Comparison of ENCODE assay signal across 9 cellular contexts in the genomic region with DNA sequence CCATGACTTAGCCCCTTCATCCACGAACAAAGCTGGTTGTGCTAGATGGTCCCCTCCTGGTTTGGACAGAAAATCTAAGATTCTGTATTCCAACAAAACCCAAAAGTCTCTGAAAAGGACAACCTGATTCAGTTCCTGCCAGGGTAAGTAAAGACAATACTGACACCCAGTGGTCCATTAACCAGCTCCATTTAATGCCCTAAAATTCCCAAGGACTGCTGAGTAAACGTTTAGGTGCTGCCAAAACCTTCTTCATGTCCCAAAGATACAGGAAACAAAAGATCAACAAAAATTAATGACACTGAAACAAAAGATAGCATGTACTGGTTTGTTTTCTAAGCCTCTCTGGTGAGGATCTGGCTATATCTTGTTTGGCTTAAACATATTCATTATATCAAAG. TPM values are rescaled to one million over a fixed set of nuclear protein-coding genes. Genes with fewer than 3 reads are reported as not detected.
A peak's percentile ranks its signal among the peaks of the same experiment; 100 is the strongest.
DNase-seq lines count a peak whose midpoint lies in the region; ATAC-seq, FAIRE-seq and TF ChIP-seq lines count a peak whose summit lies in the region.
"Had no signal": no experiment of that assay in that cellular context is flagged by ENCODE, and none has a peak within 500 bp of the region (broad histone marks: within the 10 kb centered on the region; RNA-seq: fewer than 3 reads in every experiment).

No MANE protein-coding gene starts in this region.

- intact Hi-C loops in mammary epithelial cell (cut with micrococcal nuclease), result no loop called here

- DNase-seq in T47D (ENCODE audit: low read depth in 1 of 2, low spot score in 1 of 2) (peak; percentile 15 to 73), mammary epithelial cell (no peak), RWPE2 (ENCODE audit: low spot score) (no peak), iPS DF 19.7 (ENCODE audit: low read depth, low spot score) (peak; percentile 48), urothelium cell line (ENCODE audit: low spot score) (peak; percentile 33), GM19240 (ENCODE audit: insufficient read length, low spot score) (no peak)
- DNase-seq: activated B cell treated with CpG ODN at 0.5 μM for 24 hours had no signal

- H3K27me3 ChIP-seq in mammary epithelial cell (ENCODE audit: insufficient read depth, low read length) (no peaks in the 10 kb centered on the region), RWPE2 (ENCODE audit: insufficient read depth, poor library complexity, severe bottlenecking) (no peaks in the 10 kb centered on the region)

- H4K20me1 ChIP-seq in mammary epithelial cell (ENCODE audit: insufficient read depth, low read length), result no peaks in the 10 kb centered on the region

- no peak overlapping the region for H3K9ac ChIP-seq in mammary epithelial cell (ENCODE audit: insufficient read depth, low read length)

- FAIRE-seq in urothelium cell line (lab: Jason Lieb, UNC), result no peak

- CTCF ChIA-PET in mammary epithelial cell (lab: Charles Lee; ENCODE audit: low non-redundant PET), result no interaction called here

- no TSS peak for BruUV-seq in mammary epithelial cell (replicated peaks; lab: Mats Ljungman, UMichigan)

- no peak overlapping the region for H3K4me2 ChIP-seq in mammary epithelial cell (ENCODE audit: insufficient read depth, low read depth, low read length)

- no peak overlapping the region for H3K4me3 ChIP-seq in mammary epithelial cell (replicated peaks in 1 of 3; ENCODE audit: insufficient read depth in 1 of 3, low read depth in 2 of 3, low read length in 3 of 3)
- no peak overlapping the region for H3K4me3 ChIP-seq in RWPE2 (ENCODE audit: severe bottlenecking)

- H3K4me1 ChIP-seq in mammary epithelial cell (ENCODE audit: insufficient read depth, low read length), result no peaks in the 10 kb centered on the region
- H3K4me1 ChIP-seq in RWPE2 (ENCODE audit: insufficient read depth, poor library complexity, severe bottlenecking), result no peaks in the 10 kb centered on the region

- dilution Hi-C loops in mammary epithelial cell (cut with HindIII; ENCODE audit: low sequenced_read_pairs), result no loop called here

- H2AFZ ChIP-seq in mammary epithelial cell (ENCODE audit: low read depth, low read length), result no peak overlapping the region

- no peaks in the 10 kb centered on the region for H3K79me2 ChIP-seq in mammary epithelial cell (ENCODE audit: insufficient read depth, low read length)

- ATAC-seq in RWPE2 (ENCODE audit: low read depth) (no peak), HG03108 (IDR thresholded peaks at IDR 0.05; ENCODE audit: unreplicated experiment) (no peak), GM18868 (IDR thresholded peaks at IDR 0.05; ENCODE audit: unreplicated experiment) (no peak)

- in situ Hi-C loops in T47D (cut with HindIII; ENCODE audit: low pct_unique_long_range_greater_than_20kb, low sequenced_read_pairs), result no loop called here
- in situ Hi-C loops in mammary epithelial cell (cut with MboI; ENCODE audit: low sequenced_read_pairs in 2 of 2), result no loop called here

- H3K36me3 ChIP-seq in mammary epithelial cell (ENCODE audit: insufficient read depth, low read length) (no peaks in the 10 kb centered on the region), RWPE2 (ENCODE audit: low read depth) (no peaks in the 10 kb centered on the region)

- H3K27ac ChIP-seq in mammary epithelial cell (ENCODE audit: insufficient read depth, low read depth, low read length) (no peak overlapping the region), RWPE2 (ENCODE audit: poor library complexity, severe bottlenecking) (no peak overlapping the region)

- TF ChIP-seq CTCF in mammary epithelial cell (conservative IDR thresholded peaks at IDR 0.05 in 1 of 2, IDR thresholded peaks at IDR 0.05 in 1 of 2; ENCODE audit: extremely low read depth in 1 of 2, insufficient read depth in 1 of 2, low read depth in 1 of 2, low read length in 2 of 2), result no peak
- TF ChIP-seq CTCF in RWPE2 (IDR thresholded peaks at IDR 0.05; ENCODE audit: poor library complexity, severe bottlenecking), result peak; percentile 47

- H3K9me3 ChIP-seq in mammary epithelial cell (replicated peaks; ENCODE audit: insufficient read depth, low read length) (peaks cover 7% of the 10 kb centered on the region), RWPE2 (ENCODE audit: severe bottlenecking) (peaks cover 5% of the 10 kb centered on the region)

- WGBS in mammary epithelial cell (ENCODE audit: low coverage, missing lambda C conversion rate), result 0% methylated on average over 2 of the region's 2 CpGs

RNA-seq across cellular contexts. Expression of gene PPP1R2B, which starts 25.3 kb away (rescaled TPM):
- total RNA-seq in mammary epithelial cell, result not detected
- polyA plus RNA-seq in mammary epithelial cell, result not detected
- not detected for polyA minus RNA-seq in mammary epithelial cell

Comparison
In these comparisons a context has a peak if more than half of its experiments do, and no peak if none do; other contexts are left out.
1. DNase-seq: peak in T47D (2 of 2), iPS DF 19.7 (single experiment) and urothelium cell line (single experiment); none in mammary epithelial cell (single experiment), RWPE2 (single experiment) and GM19240 (single experiment).